In the genomic region with DNA sequence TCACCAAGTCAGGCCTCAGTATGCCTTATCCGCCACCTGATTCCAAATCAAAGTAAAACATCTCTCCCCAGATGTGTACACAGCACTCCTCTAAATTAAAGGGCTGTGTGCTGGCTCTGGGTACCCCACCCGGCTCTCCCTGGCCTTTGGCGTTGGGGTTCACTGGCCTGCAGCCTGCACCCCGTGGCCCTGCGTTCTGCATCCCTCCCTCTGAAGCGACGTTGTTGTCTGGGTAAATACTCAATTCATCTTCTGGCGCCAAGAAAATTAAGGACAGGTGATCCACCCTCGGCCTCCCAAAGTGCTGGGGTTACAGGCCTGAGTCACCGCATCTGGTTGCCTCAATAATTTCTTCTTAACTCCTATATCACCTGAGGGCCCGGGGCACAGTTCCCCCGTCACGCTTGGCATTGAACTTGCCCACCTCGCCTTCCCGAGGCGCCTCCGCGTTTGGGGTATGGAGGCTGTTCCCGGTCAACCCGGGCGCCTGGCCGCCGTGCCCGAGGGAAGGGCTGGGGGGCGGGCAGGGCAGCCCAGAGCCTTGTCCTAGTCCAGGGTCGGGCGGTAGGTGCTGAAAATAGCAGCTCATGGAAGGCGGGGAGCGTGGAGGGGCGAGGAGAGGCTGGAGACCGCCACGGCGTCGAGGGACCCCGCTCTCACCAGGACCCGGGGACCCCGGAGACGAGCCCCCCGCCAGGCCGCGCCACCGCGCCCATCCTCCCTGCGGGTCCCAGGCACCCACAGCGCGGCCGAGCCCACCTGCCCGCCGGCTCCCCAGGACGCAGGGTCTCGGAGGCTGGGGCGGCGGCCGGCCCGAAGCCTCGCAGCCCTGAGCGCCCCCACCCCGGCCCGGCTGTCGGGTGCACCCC, we compare ENCODE assay signal across 14 cellular contexts. TPM values are rescaled to one million over a fixed set of nuclear protein-coding genes. Genes with fewer than 3 reads are reported as not detected.
DNase-seq lines count a peak whose midpoint lies in the region; ATAC-seq and TF ChIP-seq lines count a peak whose summit lies in the region.
"Had no signal": no experiment of that assay in that cellular context is flagged by ENCODE, and none has a peak within 500 bp of the region (broad histone marks: within the 10 kb centered on the region; RNA-seq: fewer than 3 reads in every experiment).

No MANE protein-coding gene starts in this region.

- H3K23ac ChIP-seq in mesendoderm (ENCODE audit: low read length) = no peak overlapping the region

- H3K9me3 ChIP-seq in HUES64 (ENCODE audit: insufficient read depth, low read depth, low read length) (no peaks in the 10 kb centered on the region; the same call in 1 of the 2 replicates), endodermal cell (ENCODE audit: control insufficient read depth, low read length) (no peaks in the 10 kb centered on the region), stomach (peaks cover 0 to 15% (median 13%) of the 10 kb centered on the region in 4 donors)

- H3K27me3 Mint-ChIP-seq in endodermal cell (ENCODE audit: insufficient read depth) = peaks cover 71% of the 10 kb centered on the region
- H3K27me3 Mint-ChIP-seq in glutamatergic neuron (ENCODE audit: unreplicated experiment) = peaks cover 12% of the 10 kb centered on the region

- intact Hi-C loops in stomach (cut with DNase I; ENCODE audit: low total_unique reads) = no loop called here

- H3K36me3 Mint-ChIP-seq in endodermal cell (ENCODE audit: low read depth) (no peaks in the 10 kb centered on the region), glutamatergic neuron (ENCODE audit: unreplicated experiment) (peaks cover 16% of the 10 kb centered on the region)
- H3K36me3 Mint-ChIP-seq: brain, natural killer cell had no signal

- no peaks in the 10 kb centered on the region for H3K36me3 ChIP-seq in HUES64 (ENCODE audit: insufficient read depth, low read length)
- no peaks in the 10 kb centered on the region for H3K36me3 ChIP-seq in endodermal cell (ENCODE audit: control insufficient read depth, insufficient read depth, low read length)
- H3K36me3 ChIP-seq in mesendoderm (ENCODE audit: control insufficient read depth, insufficient read depth, low read length) = no peaks in the 10 kb centered on the region
- no peaks in the 10 kb centered on the region for H3K36me3 ChIP-seq in stomach

- H3K56ac ChIP-seq in mesendoderm (ENCODE audit: low read length) = peak overlapping the region; percentile 42

- WGBS in HUES64 = 45% methylated on average over 60 of the region's 60 CpGs
- 62 to 70% methylated on average over 23 to 60 of the region's 60 CpGs for WGBS in endodermal cell (ENCODE audit: insufficient coverage in 1 of 2, insufficient read length in 1 of 2), 2 experiments
- WGBS in mesendoderm (ENCODE audit: extremely low coverage, insufficient coverage, low lambda C conversion rate) = no CpG with 5 or more reads among the region's 60 CpGs
- 15 to 31% (median 20%) methylated on average over 20 to 60 of the region's 60 CpGs for WGBS in stomach, 5 donors

- TF ChIP-seq CTCF in endodermal cell (conservative IDR thresholded peaks at IDR 0.05) (no peak), stomach (IDR thresholded peaks at IDR 0.05) (no peak), glutamatergic neuron (IDR thresholded peaks at IDR 0.05; ENCODE audit: partially characterized antibody, unreplicated experiment) (no peak)

- H2AK5ac ChIP-seq in mesendoderm (ENCODE audit: low read length) = no peak overlapping the region

- no peak overlapping the region for H2BK120ac ChIP-seq in mesendoderm (ENCODE audit: low read depth, low read length)

- H3K27ac ChIP-seq in HUES64 (ENCODE audit: low read depth, low read length) (no peak overlapping the region), endodermal cell (ENCODE audit: low read depth, low read length) (no peak overlapping the region), mesendoderm (ENCODE audit: low read depth, low read length) (no peak overlapping the region), stomach (peak overlapping the region; percentile 35 to 80 (median 76))

- no peak overlapping the region for H3K27ac Mint-ChIP-seq in endodermal cell
- H3K27ac Mint-ChIP-seq in glutamatergic neuron (ENCODE audit: unreplicated experiment) = no peak overlapping the region
- H3K27ac Mint-ChIP-seq: brain, natural killer cell had no signal

- H3K79me1 ChIP-seq in mesendoderm (ENCODE audit: low read length) = no peaks in the 10 kb centered on the region

- H3K4me2 ChIP-seq in mesendoderm (ENCODE audit: low read length) = peak overlapping the region; percentile 40

- H3K4me3 ChIP-seq in HUES64 (ENCODE audit: low read length) = peak overlapping the region; percentile 52
- no peak overlapping the region for H3K4me3 ChIP-seq in endodermal cell (ENCODE audit: low read length)
- no peak overlapping the region for H3K4me3 ChIP-seq in mesendoderm (ENCODE audit: low read length)
- peak overlapping the region; percentile 46 to 64 (median 48) for H3K4me3 ChIP-seq in stomach

- no peak overlapping the region for H3K9ac ChIP-seq in HUES64 (ENCODE audit: low read depth, low read length)
- H3K9ac ChIP-seq in endodermal cell (ENCODE audit: extremely low read depth, low read length, poor library complexity, severe bottlenecking) = no peak overlapping the region
- peak overlapping the region; percentile 38 for H3K9ac ChIP-seq in mesendoderm (ENCODE audit: low read length)

- no peak for TF ChIP-seq EP300 in stomach (IDR thresholded peaks at IDR 0.05)

- H3K18ac ChIP-seq in mesendoderm (ENCODE audit: low read length) = no peak overlapping the region

- no peak for TF ChIP-seq POLR2A in stomach (IDR thresholded peaks at IDR 0.05)

- DNase-seq in endodermal cell (peak; percentile 57), mesendoderm (no peak), stomach (no peak), NCI-H187 treated with DMSO at 0.1 percent for 48 hours (lab: John Stamatoyannopoulos, UW) (no peak), hypothalamus (lab: John Stamatoyannopoulos, UW) (no peak), glutamatergic neuron (no peak)
- DNase-seq: MV-4-11, natural killer cell, T-helper 2 cell had no signal

- H4K8ac ChIP-seq in mesendoderm (ENCODE audit: low read depth, low read length) = no peak overlapping the region

- H3K79me2 ChIP-seq in mesendoderm (ENCODE audit: control insufficient read depth, insufficient read depth, low read length) = no peaks in the 10 kb centered on the region

- peak overlapping the region; percentile 37 for H3K4me3 Mint-ChIP-seq in endodermal cell
- H3K4me3 Mint-ChIP-seq in glutamatergic neuron (ENCODE audit: unreplicated experiment) = no peak overlapping the region

- H4K5ac ChIP-seq in mesendoderm (ENCODE audit: low read length) = no peak overlapping the region

- no peak overlapping the region for H3K4ac ChIP-seq in mesendoderm (ENCODE audit: low read depth, low read length)

- H3K4me1 ChIP-seq in HUES64 (ENCODE audit: insufficient read depth, low read length) (no peaks in the 10 kb centered on the region), endodermal cell (ENCODE audit: control insufficient read depth, insufficient read depth, low read length) (no peaks in the 10 kb centered on the region), mesendoderm (ENCODE audit: control insufficient read depth, low read depth, low read length) (no peaks in the 10 kb centered on the region), stomach (peaks cover 8 to 18% (median 14%) of the 10 kb centered on the region in 4 donors)

- H3K4me1 Mint-ChIP-seq in endodermal cell (peaks cover under 1% of the 10 kb centered on the region), glutamatergic neuron (ENCODE audit: low read depth, unreplicated experiment) (no peaks in the 10 kb centered on the region)
- H3K4me1 Mint-ChIP-seq: brain had no signal

- H3K9me3 Mint-ChIP-seq in endodermal cell (peaks cover 26% of the 10 kb centered on the region), glutamatergic neuron (ENCODE audit: unreplicated experiment) (peaks cover 7% of the 10 kb centered on the region)
- H3K9me3 Mint-ChIP-seq: natural killer cell had no signal

- no peak for ATAC-seq in HG03521 (IDR thresholded peaks at IDR 0.05; ENCODE audit: unreplicated experiment)

- no peak overlapping the region for H2BK5ac ChIP-seq in mesendoderm (ENCODE audit: low read length)

- no peak overlapping the region for H2BK15ac ChIP-seq in mesendoderm (replicated peaks; ENCODE audit: low read depth)

- H3K27me3 ChIP-seq in HUES64 (ENCODE audit: insufficient read depth, low read length) (peaks cover 71% of the 10 kb centered on the region), endodermal cell (ENCODE audit: control insufficient read depth, insufficient read depth, low read length, poor library complexity, severe bottlenecking) (peaks cover 74% of the 10 kb centered on the region), mesendoderm (ENCODE audit: insufficient read depth, low read length, poor library complexity) (peaks cover 27% of the 10 kb centered on the region), stomach (peaks cover 0 to 74% (median 30%) of the 10 kb centered on the region in 3 donors)

RNA-seq across cellular contexts. Expression of gene ABO, which starts 0.5 kb away (rescaled TPM):
- not detected for polyA plus RNA-seq in HUES64 (2013, experiment 1 of 2)
- polyA plus RNA-seq in HUES64 (2013, experiment 2 of 2) = not detected
- 1 to 10 TPM in 1 of 2 donors, under 1 TPM in 1; 0.35 to 1.2 TPM for total RNA-seq in endodermal cell
- 0.50 TPM for polyA plus RNA-seq in endodermal cell (2013, experiment 1 of 2)
- not detected for polyA plus RNA-seq in endodermal cell (2013, experiment 2 of 2)
- polyA plus RNA-seq in mesendoderm (2013, experiment 1 of 2) = 0.01 TPM
- polyA plus RNA-seq in mesendoderm (2013, experiment 2 of 2) = 0.01 TPM
- total RNA-seq in stomach = 10 to 100 TPM in 2 of 5 donors, 1 to 10 TPM in 2, under 1 TPM in 1; 0.72 to 67.1 (median 4.8) TPM
- polyA plus RNA-seq in stomach = 10 to 100 TPM in 1 of 3 donors, 1 to 10 TPM in 2; 1.6 to 11.0 (median 3.4) TPM
- not detected for total RNA-seq in glutamatergic neuron (ENCODE audit: unreplicated experiment)
- total RNA-seq: fibroblast of villous mesenchyme, H4 had no signal

Comparison
In these comparisons a context has a peak if more than half of its experiments do, and no peak if none do; other contexts are left out.
1. H3K27ac ChIP-seq: peak in stomach (5 of 5); none in HUES64 (single experiment), endodermal cell (single experiment) and mesendoderm (single experiment).
2. H3K4me3 ChIP-seq: peak in HUES64 (single experiment) and stomach (4 of 4); none in endodermal cell (single experiment) and mesendoderm (single experiment).